ENCODE assay signal across 14 cellular contexts in genomic region chr10:35041502-35041879, GRCh38. TPM values are rescaled to one million over a fixed set of nuclear protein-coding genes. Genes with fewer than 3 reads are reported as not detected.
A peak's percentile ranks its signal among the peaks of the same experiment; 100 is the strongest.
DNase-seq lines count a peak whose midpoint lies in the region; ATAC-seq, FAIRE-seq and TF ChIP-seq lines count a peak whose summit lies in the region.
"Had no signal": no experiment of that assay in that cellular context is flagged by ENCODE, and none has a peak within 500 bp of the region (broad histone marks: within the 10 kb centered on the region; RNA-seq: fewer than 3 reads in every experiment).

No MANE protein-coding gene starts in this region.

- H3K4me1 ChIP-seq in neural progenitor cell: peaks cover 15% of the 10 kb centered on the region
- H3K4me1 ChIP-seq: tibial artery had no signal

- TF ChIP-seq CTCF in chondrocyte (IDR thresholded peaks at IDR 0.05) (no peak), neural progenitor cell (IDR thresholded peaks at IDR 0.05) (no peak)

- no peak overlapping the region for H3K4me3 ChIP-seq in neural progenitor cell
- H3K4me3 ChIP-seq: tibial artery had no signal

- H3K36me3 ChIP-seq in neural progenitor cell: peaks cover 16% of the 10 kb centered on the region

- no peak overlapping the region for H3K9ac ChIP-seq in neural progenitor cell

- no peaks in the 10 kb centered on the region for H3K79me2 ChIP-seq in neural progenitor cell (ENCODE audit: low read depth)

- H3K9me3 Mint-ChIP-seq in chondrocyte (ENCODE audit: low read depth): no peaks in the 10 kb centered on the region
- no peaks in the 10 kb centered on the region for H3K9me3 Mint-ChIP-seq in neural progenitor cell

- peaks cover 26% of the 10 kb centered on the region for H3K4me1 Mint-ChIP-seq in chondrocyte (ENCODE audit: low read depth)
- peaks cover 22% of the 10 kb centered on the region for H3K4me1 Mint-ChIP-seq in neural progenitor cell

- H3K27ac ChIP-seq in neural progenitor cell: peak overlapping the region; percentile 51
- H3K27ac ChIP-seq: C4-2B, tibial artery had no signal

- H3K4me3 Mint-ChIP-seq in chondrocyte (ENCODE audit: unreplicated experiment): no peak overlapping the region
- H3K4me3 Mint-ChIP-seq in neural progenitor cell: no peak overlapping the region

- DNase-seq in GM19239 (ENCODE audit: insufficient read length, low spot score) (no peak), LHCN-M2 (ENCODE audit: low read depth) (peak; percentile 24), chondrocyte (ENCODE audit: low spot score) (no peak), neural progenitor cell (ENCODE audit: low spot score) (no peak), SHP77 (lab: John Stamatoyannopoulos, UW) (no peak)
- DNase-seq in activated effector memory CD4-positive, alpha-beta T cell treated with anti-CD3 and anti-CD28 coated beads, Interleukin-2, amount 50 U/mL, for 16 hours: no peak
- DNase-seq: activated CD8-positive, alpha-beta memory T cell treated with anti-CD3 and anti-CD28 coated beads for 24 hours; KG1; NCI-H2029 treated with DMSO at 0.1 percent for 48 hours; tibial artery had no signal

- no peak overlapping the region for H2AFZ ChIP-seq in neural progenitor cell (replicated peaks)

- peaks cover 12% of the 10 kb centered on the region for H3K36me3 Mint-ChIP-seq in chondrocyte (ENCODE audit: low read depth)
- peaks cover 13% of the 10 kb centered on the region for H3K36me3 Mint-ChIP-seq in neural progenitor cell

- peaks cover 15% of the 10 kb centered on the region for H4K20me1 ChIP-seq in neural progenitor cell (ENCODE audit: low read depth)

- H3F3A ChIP-seq in neural progenitor cell (ENCODE audit: low read depth): peaks cover 18% of the 10 kb centered on the region

- H3K9me3 ChIP-seq in neural progenitor cell (ENCODE audit: low read depth): no peaks in the 10 kb centered on the region
- H3K9me3 ChIP-seq: tibial artery had no signal

- H3K27me3 ChIP-seq in neural progenitor cell: no peaks in the 10 kb centered on the region
- H3K27me3 ChIP-seq: tibial artery had no signal

- FAIRE-seq in GM19239 (lab: Jason Lieb, UNC): peak; percentile 44

- H3K27me3 Mint-ChIP-seq in chondrocyte (ENCODE audit: low read depth) (no peaks in the 10 kb centered on the region), neural progenitor cell (ENCODE audit: insufficient read depth, low read depth) (no peaks in the 10 kb centered on the region)

- H3K4me2 ChIP-seq in neural progenitor cell: peak overlapping the region; percentile 20

- H3K27ac Mint-ChIP-seq in chondrocyte (ENCODE audit: unreplicated experiment): peak overlapping the region; percentile 78
- H3K27ac Mint-ChIP-seq in neural progenitor cell: peak overlapping the region; percentile 8

- no peak for ATAC-seq in GM21390 (IDR thresholded peaks at IDR 0.05; ENCODE audit: unreplicated experiment)
- ATAC-seq in GM21619 (IDR thresholded peaks at IDR 0.05; ENCODE audit: unreplicated experiment): no peak
- ATAC-seq: Right ventricle myocardium inferior had no signal

RNA-seq across cellular contexts. Expression of gene CUL2, which starts 48.6 kb away (rescaled TPM):
- total RNA-seq in LHCN-M2 (2014; rRNA removed) (38.9 and 39.1 TPM in 2 replicates), chondrocyte (29.9 to 38.3 TPM (median 32.8 TPM) in 3 replicates), neural progenitor cell (ENCODE audit: low replicate concordance) (29.7 and 40.3 TPM in 2 replicates)
- 14.7 TPM for polyA plus RNA-seq in LHCN-M2 (2012)
